In the genomic region with DNA sequence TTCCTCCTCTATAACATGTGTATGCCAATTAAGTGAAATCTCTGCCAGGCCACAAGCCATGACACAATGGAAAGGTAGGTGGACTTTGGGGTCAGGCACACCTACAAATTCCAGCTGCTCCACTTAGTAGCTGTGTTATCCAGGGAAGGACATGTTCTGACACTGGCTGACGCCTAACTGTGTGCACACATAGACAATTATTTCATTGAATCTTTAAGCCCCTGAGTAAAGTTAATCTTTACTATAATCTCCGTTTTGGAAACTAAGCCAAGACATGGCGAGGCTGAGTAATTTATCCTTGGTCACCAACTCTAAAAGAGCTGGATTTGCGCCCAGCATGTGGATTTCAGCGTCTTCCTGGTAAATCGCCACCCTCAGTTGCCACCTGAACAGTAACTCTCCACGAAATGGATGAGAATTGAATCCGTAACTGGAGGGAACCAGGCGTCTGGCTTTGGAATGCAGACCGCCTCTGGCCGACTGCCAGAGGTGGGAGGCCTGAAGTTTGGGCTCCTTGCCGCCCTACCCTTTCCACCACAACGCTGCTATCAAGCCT, we compare ENCODE assay signal across 8 cellular contexts. TPM values are rescaled to one million over a fixed set of nuclear protein-coding genes. Genes with fewer than 3 reads are reported as not detected.
DNase-seq lines count a peak whose midpoint lies in the region; ATAC-seq and TF ChIP-seq lines count a peak whose summit lies in the region.

No MANE protein-coding gene starts in this region.

- H3K27ac ChIP-seq in IMR-90 (ENCODE audit: insufficient read depth, low read length) (no peak overlapping the region), lower lobe of right lung (peak overlapping the region; percentile 78), upper lobe of right lung (peak overlapping the region; percentile 47)

- no peaks in the 10 kb centered on the region; the same call in 1 of the 2 replicates for H4K20me1 ChIP-seq in IMR-90 (ENCODE audit: insufficient read depth, low read length)

- no peak for TF ChIP-seq CTCF in CD14-positive monocyte (IDR thresholded peaks at IDR 0.05)
- TF ChIP-seq CTCF in IMR-90 (conservative IDR thresholded peaks at IDR 0.05; ENCODE audit: low read depth, low read length), result no peak
- TF ChIP-seq CTCF in astrocyte of the cerebellum (IDR thresholded peaks at IDR 0.05; ENCODE audit: low read depth, low read length, missing control alignments), result no peak
- TF ChIP-seq CTCF in lower lobe of right lung (IDR thresholded peaks at IDR 0.05), result no peak
- TF ChIP-seq CTCF in upper lobe of right lung (IDR thresholded peaks at IDR 0.05), result no peak

- H3K79me1 ChIP-seq in IMR-90 (ENCODE audit: low read depth in 1 of 2, low read length in 2 of 2), result peaks cover 21 to 24% of the 10 kb centered on the region in 2 experiments

- BruUV-seq in IMR-90 (replicated peaks; lab: Mats Ljungman, UMichigan), result no TSS peak

- peaks cover 3% of the 10 kb centered on the region; the same call in 1 of the 2 replicates for H3K9me1 ChIP-seq in IMR-90 (ENCODE audit: insufficient read depth, low read length)

- peak overlapping the region; percentile 12; the same call in 1 of the 2 replicates for H3K4me2 ChIP-seq in IMR-90 (ENCODE audit: low read depth, low read length)

- peak overlapping the region; percentile 47; the same call in 1 of the 2 replicates for H4K91ac ChIP-seq in IMR-90 (ENCODE audit: insufficient read depth, low read depth, low read length)

- H3K36me3 Mint-ChIP-seq in CD14-positive monocyte, result peaks cover 26 to 36% of the 10 kb centered on the region in 2 donors

- H3K9ac ChIP-seq in IMR-90 (ENCODE audit: low read depth, low read length), result no peak overlapping the region

- in situ Hi-C loops in IMR-90 (cut with MboI; ENCODE audit: low sequenced_read_pairs) (loop anchor here (10.0 kb wide), 1 partner anchor 504 kb away; no protein-coding TSS in a partner anchor), astrocyte of the cerebellum (cut with HindIII; ENCODE audit: low sequenced_read_pairs) (no loop called here)

- H3K4me3 Mint-ChIP-seq in CD14-positive monocyte, result peak overlapping the region; percentile 95 to 100

- no peak overlapping the region for H3K27ac Mint-ChIP-seq in CD14-positive monocyte

- H3K27me3 Mint-ChIP-seq in CD14-positive monocyte (ENCODE audit: low read depth in 3 of 3), result peaks cover 0 to 5% (median 0%) of the 10 kb centered on the region in 3 donors

- H3K9me3 ChIP-seq in IMR-90 (ENCODE audit: control insufficient read depth, insufficient read depth, low read length) (no peaks in the 10 kb centered on the region), lower lobe of right lung (no peaks in the 10 kb centered on the region), upper lobe of right lung (no peaks in the 10 kb centered on the region)

- H3K4me1 ChIP-seq in IMR-90 (ENCODE audit: control insufficient read depth, insufficient read depth, low read length) (peaks cover 8% of the 10 kb centered on the region; the same call in 1 of the 2 replicates), lower lobe of right lung (peaks cover 26% of the 10 kb centered on the region), upper lobe of right lung (peaks cover 13% of the 10 kb centered on the region)

- no peaks in the 10 kb centered on the region for H3K9me3 Mint-ChIP-seq in CD14-positive monocyte

- dilution Hi-C loops in IMR-90 (cut with HindIII; ENCODE audit: low sequenced_read_pairs, unreplicated experiment), result loop anchor here (25.0 kb wide), 2 partner anchors 277 to 527 kb away; no protein-coding TSS in a partner anchor

- intact Hi-C loops in CD14-positive monocyte (cut with micrococcal nuclease) (loop anchor here (2.0 to 5.0 kb wide), 2 partner anchors 267 to 268 kb away; no protein-coding TSS in a partner anchor), IMR-90 (cut with micrococcal nuclease) (loop anchor here (2.0 to 5.0 kb wide), 3 partner anchors 268 to 502 kb away; no protein-coding TSS in a partner anchor), lower lobe of right lung (cut with DNase I) (no loop called here), upper lobe of right lung (cut with DNase I) (loop anchor here (5.0 kb wide), 1 partner anchor 272 kb away; no protein-coding TSS in a partner anchor)

- no peak overlapping the region for H3K56ac ChIP-seq in IMR-90 (ENCODE audit: extremely low read depth, insufficient read depth, low read length)

- peaks cover 9% of the 10 kb centered on the region for H3K36me3 ChIP-seq in IMR-90 (ENCODE audit: control insufficient read depth, insufficient read depth, low read length)
- H3K36me3 ChIP-seq in lower lobe of right lung, result peaks cover 33% of the 10 kb centered on the region
- H3K36me3 ChIP-seq in upper lobe of right lung, result peaks cover 24% of the 10 kb centered on the region

- peak overlapping the region; percentile 1 for H2BK5ac ChIP-seq in IMR-90 (ENCODE audit: low read depth, low read length, poor library complexity, severe bottlenecking)

- H2AFZ ChIP-seq in IMR-90 (replicated peaks; ENCODE audit: low read length, poor library complexity), result peak overlapping the region; percentile 82

- H3K4ac ChIP-seq in IMR-90 (ENCODE audit: low read depth, low read length), result peak overlapping the region; percentile 55

- no peaks in the 10 kb centered on the region for H3K27me3 ChIP-seq in IMR-90 (ENCODE audit: control insufficient read depth, insufficient read depth, low read length)
- no peaks in the 10 kb centered on the region for H3K27me3 ChIP-seq in lower lobe of right lung (ENCODE audit: low read depth)
- H3K27me3 ChIP-seq in upper lobe of right lung, result no peaks in the 10 kb centered on the region

- 0 out of 2 replicates have a peak overlapping the region, but pooled peaks have one; percentile 25 for H3K14ac ChIP-seq in IMR-90 (replicated peaks; ENCODE audit: low read depth, low read length)

- peak overlapping the region; percentile 26; the same call in 1 of the 2 replicates for H2BK20ac ChIP-seq in IMR-90 (ENCODE audit: low read depth, low read length)

- peak overlapping the region; percentile 31; the same call in 1 of the 3 replicates for H2BK15ac ChIP-seq in IMR-90 (ENCODE audit: low read depth, low read length)

- H4K5ac ChIP-seq in IMR-90 (ENCODE audit: low read depth, low read length), result peak overlapping the region; percentile 30

- H3K4me3 ChIP-seq in IMR-90 (ENCODE audit: insufficient read depth, low read depth, low read length) (no peak overlapping the region), astrocyte of the cerebellum (ENCODE audit: low read depth, low read length) (peak overlapping the region; percentile 89), lower lobe of right lung (peak overlapping the region; percentile 99), upper lobe of right lung (peak overlapping the region; percentile 100)

- POLR2A ChIA-PET in IMR-90 (lab: Charles Lee; ENCODE audit: unreplicated experiment), result no interaction called here

- CTCF ChIA-PET in IMR-90 (lab: Yijun Ruan, JAX), result interaction anchor here (0.6 to 1.3 kb wide), 5 partner anchors 10 to 320 kb away, joined by 3 to 4 read pairs (median 3); no protein-coding TSS in a partner anchor

- TF ChIP-seq RAD21 in IMR-90 (IDR thresholded peaks at IDR 0.05; ENCODE audit: low read length), result no peak

- peak overlapping the region; percentile 48 to 81 for H4K8ac ChIP-seq in IMR-90 (ENCODE audit: low read depth in 2 of 2, low read length in 2 of 2)

- peaks cover 14% of the 10 kb centered on the region for H3K4me1 Mint-ChIP-seq in CD14-positive monocyte

- no peak overlapping the region for H3K18ac ChIP-seq in IMR-90 (ENCODE audit: low read depth, low read length)

- H2AK9ac ChIP-seq in IMR-90 (replicated peaks; ENCODE audit: low read depth, low read length, poor library complexity), result no peak overlapping the region

- no peak overlapping the region for H3K23ac ChIP-seq in IMR-90 (ENCODE audit: low read depth, low read length)

- WGBS in IMR-90 (ENCODE audit: extremely low coverage in 2 of 2, insufficient read length in 1 of 2), 2 experiments, result 63% methylated on average over 4 of the region's 13 CpGs; no CpG with 5 or more reads in 1 of the 2 experiments

- H2AK5ac ChIP-seq in IMR-90 (ENCODE audit: low read depth, low read length), result peak overlapping the region; percentile 60; the same call in 1 of the 2 replicates

- TF ChIP-seq POLR2A in IMR-90 (IDR thresholded peaks at IDR 0.05; ENCODE audit: low read depth, low read length), result no peak

- H2BK120ac ChIP-seq in IMR-90 (ENCODE audit: low read depth, low read length), result peak overlapping the region; percentile 46

- ATAC-seq in IMR-90 (ENCODE audit: low read depth) (no peak), lower lobe of right lung (no peak), upper lobe of right lung (no peak)

- no peak for DNase-seq in CD14-positive monocyte (ENCODE audit: low spot score)
- DNase-seq in IMR-90, result peak; percentile 10
- peak; percentile 36 for DNase-seq in astrocyte of the cerebellum (ENCODE audit: low read depth)
- DNase-seq in lower lobe of right lung, result no peak
- DNase-seq in upper lobe of right lung, result no peak
- no peak for DNase-seq in SW 1271 (lab: John Stamatoyannopoulos, UW)
- DNase-seq in mesenteric fat pad (ENCODE audit: low spot score), result no peak
- DNase-seq in foreskin melanocyte, result no peak

TF ChIP-seq in IMR-90, 13 proteins besides CTCF, POLR2A, EP300 and RAD21 (continues in another document):
- TF ChIP-seq MAFK (IDR thresholded peaks at IDR 0.05; ENCODE audit: low read depth, low read length) (no peak), CHD1 (IDR thresholded peaks at IDR 0.05; ENCODE audit: low read depth, low read length) (no peak), MAZ (IDR thresholded peaks at IDR 0.05; ENCODE audit: borderline replicate concordance, low read depth, low read length) (no peak), FOS (IDR thresholded peaks at IDR 0.05; ENCODE audit: low read depth, low read length) (no peak), RFX5 (IDR thresholded peaks at IDR 0.05; ENCODE audit: low read depth, low read length) (no peak), NFE2L2 (IDR thresholded peaks at IDR 0.05; ENCODE audit: low read depth, low read length) (no peak), MXI1 (IDR thresholded peaks at IDR 0.05; ENCODE audit: borderline replicate concordance, low read depth, low read length) (no peak), CEBPB (IDR thresholded peaks at IDR 0.05; ENCODE audit: low read depth, low read length) (no peak), SMC3 (IDR thresholded peaks at IDR 0.05; ENCODE audit: low read depth, low read length) (no peak)
- TF ChIP-seq, protein P1, sequence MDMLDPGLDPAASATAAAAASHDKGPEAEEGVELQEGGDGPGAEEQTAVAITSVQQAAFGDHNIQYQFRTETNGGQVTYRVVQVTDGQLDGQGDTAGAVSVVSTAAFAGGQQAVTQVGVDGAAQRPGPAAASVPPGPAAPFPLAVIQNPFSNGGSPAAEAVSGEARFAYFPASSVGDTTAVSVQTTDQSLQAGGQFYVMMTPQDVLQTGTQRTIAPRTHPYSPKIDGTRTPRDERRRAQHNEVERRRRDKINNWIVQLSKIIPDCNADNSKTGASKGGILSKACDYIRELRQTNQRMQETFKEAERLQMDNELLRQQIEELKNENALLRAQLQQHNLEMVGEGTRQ (IDR thresholded peaks at IDR 0.05; ENCODE audit: low read depth, low read length), result no peak

RNA-seq across cellular contexts. Expression of a gene that starts 0.9 kb away (rescaled TPM):
- polyA plus RNA-seq in CD14-positive monocyte, result 100 to 1,000 TPM; 162 to 198 TPM
- 43.6 and 118 TPM in 2 replicates for total RNA-seq in IMR-90 (2012; rRNA removed)
- 178 and 219 TPM in 2 replicates for polyA plus RNA-seq in IMR-90 (2012; rRNA removed)
- 15.8 and 48.1 TPM in 2 replicates for polyA plus RNA-seq in IMR-90 (2012; cell fraction: cytosol; rRNA removed)
- polyA plus RNA-seq in IMR-90 (2012; cell fraction: nucleus; rRNA removed; ENCODE audit: low replicate concordance), result 12.1 and 50.7 TPM in 2 replicates
- 51.8 TPM for total RNA-seq in lower lobe of right lung
- 58.0 TPM for total RNA-seq in upper lobe of right lung
- 91.5 TPM for total RNA-seq in mesenteric fat pad

Comparison
In these comparisons a context has a peak if more than half of its experiments do, and no peak if none do; other contexts are left out.
1. DNase-seq: peak in IMR-90 (single experiment) and astrocyte of the cerebellum (single experiment); none in CD14-positive monocyte (single experiment), lower lobe of right lung (single experiment), upper lobe of right lung (single experiment), SW 1271 (0 of 2), mesenteric fat pad (single experiment) and foreskin melanocyte (single experiment).